Comparison of ENCODE assay signal across 1 cellular context in the genomic region with DNA sequence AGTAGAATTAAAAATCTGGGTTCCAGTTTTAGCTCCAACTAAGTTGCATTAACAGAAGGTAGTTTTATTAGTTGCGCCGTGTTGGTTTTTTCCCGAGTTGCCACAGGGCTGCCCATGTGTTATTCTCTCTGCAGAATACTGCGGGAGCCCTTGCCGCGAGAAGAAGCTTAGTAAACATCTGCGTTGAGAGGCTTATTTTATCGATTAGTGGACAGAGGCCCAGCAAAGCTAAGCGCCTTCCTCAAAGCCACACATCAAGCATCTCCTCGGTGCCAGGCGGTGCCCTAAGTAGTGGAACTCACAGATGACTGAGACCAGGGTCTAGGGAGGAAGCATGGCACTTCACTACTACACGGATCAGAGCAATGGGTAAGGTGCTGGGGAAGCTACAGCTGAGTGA.
TF ChIP-seq lines count a peak whose summit lies in the region.

No MANE protein-coding gene starts in this region.

TF ChIP-seq in GM23338, 12 proteins besides CTCF, POLR2A, EP300 and RAD21 (continued from another document):
- TF ChIP-seq, protein P1, sequence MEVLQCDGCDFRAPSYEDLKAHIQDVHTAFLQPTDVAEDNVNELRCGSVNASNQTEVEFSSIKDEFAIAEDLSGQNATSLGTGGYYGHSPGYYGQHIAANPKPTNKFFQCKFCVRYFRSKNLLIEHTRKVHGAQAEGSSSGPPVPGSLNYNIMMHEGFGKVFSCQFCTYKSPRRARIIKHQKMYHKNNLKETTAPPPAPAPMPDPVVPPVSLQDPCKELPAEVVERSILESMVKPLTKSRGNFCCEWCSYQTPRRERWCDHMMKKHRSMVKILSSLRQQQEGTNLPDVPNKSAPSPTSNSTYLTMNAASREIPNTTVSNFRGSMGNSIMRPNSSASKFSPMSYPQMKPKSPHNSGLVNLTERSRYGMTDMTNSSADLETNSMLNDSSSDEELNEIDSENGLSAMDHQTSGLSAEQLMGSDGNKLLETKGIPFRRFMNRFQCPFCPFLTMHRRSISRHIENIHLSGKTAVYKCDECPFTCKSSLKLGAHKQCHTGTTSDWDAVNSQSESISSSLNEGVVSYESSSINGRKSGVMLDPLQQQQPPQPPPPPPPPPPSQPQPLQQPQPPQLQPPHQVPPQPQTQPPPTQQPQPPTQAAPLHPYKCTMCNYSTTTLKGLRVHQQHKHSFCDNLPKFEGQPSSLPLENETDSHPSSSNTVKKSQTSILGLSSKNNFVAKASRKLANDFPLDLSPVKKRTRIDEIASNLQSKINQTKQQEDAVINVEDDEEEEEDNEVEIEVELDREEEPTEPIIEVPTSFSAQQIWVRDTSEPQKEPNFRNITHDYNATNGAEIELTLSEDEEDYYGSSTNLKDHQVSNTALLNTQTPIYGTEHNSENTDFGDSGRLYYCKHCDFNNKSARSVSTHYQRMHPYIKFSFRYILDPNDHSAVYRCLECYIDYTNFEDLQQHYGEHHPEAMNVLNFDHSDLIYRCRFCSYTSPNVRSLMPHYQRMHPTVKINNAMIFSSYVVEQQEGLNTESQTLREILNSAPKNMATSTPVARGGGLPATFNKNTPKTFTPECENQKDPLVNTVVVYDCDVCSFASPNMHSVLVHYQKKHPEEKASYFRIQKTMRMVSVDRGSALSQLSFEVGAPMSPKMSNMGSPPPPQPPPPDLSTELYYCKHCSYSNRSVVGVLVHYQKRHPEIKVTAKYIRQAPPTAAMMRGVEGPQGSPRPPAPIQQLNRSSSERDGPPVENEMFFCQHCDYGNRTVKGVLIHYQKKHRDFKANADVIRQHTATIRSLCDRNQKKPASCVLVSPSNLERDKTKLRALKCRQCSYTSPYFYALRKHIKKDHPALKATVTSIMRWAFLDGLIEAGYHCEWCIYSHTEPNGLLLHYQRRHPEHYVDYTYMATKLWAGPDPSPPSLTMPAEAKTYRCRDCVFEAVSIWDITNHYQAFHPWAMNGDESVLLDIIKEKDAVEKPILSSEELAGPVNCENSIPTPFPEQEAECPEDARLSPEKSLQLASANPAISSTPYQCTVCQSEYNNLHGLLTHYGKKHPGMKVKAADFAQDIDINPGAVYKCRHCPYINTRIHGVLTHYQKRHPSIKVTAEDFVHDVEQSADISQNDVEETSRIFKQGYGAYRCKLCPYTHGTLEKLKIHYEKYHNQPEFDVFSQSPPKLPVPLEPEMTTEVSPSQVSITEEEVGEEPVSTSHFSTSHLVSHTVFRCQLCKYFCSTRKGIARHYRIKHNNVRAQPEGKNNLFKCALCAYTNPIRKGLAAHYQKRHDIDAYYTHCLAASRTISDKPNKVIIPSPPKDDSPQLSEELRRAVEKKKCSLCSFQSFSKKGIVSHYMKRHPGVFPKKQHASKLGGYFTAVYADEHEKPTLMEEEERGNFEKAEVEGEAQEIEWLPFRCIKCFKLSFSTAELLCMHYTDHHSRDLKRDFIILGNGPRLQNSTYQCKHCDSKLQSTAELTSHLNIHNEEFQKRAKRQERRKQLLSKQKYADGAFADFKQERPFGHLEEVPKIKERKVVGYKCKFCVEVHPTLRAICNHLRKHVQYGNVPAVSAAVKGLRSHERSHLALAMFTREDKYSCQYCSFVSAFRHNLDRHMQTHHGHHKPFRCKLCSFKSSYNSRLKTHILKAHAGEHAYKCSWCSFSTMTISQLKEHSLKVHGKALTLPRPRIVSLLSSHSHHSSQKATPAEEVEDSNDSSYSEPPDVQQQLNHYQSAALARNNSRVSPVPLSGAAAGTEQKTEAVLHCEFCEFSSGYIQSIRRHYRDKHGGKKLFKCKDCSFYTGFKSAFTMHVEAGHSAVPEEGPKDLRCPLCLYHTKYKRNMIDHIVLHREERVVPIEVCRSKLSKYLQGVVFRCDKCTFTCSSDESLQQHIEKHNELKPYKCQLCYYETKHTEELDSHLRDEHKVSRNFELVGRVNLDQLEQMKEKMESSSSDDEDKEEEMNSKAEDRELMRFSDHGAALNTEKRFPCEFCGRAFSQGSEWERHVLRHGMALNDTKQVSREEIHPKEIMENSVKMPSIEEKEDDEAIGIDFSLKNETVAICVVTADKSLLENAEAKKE (CRISPR knock-in tag; IDR thresholded peaks at IDR 0.05): no peak
- TF ChIP-seq ZNF331 (CRISPR knock-in tag; IDR thresholded peaks at IDR 0.05; ENCODE audit: low read depth): no peak
